In genomic region chr18:24271381-24272331, GRCh38 we compare ENCODE assay signal across 1 cellular context.
A peak's percentile ranks its signal among the peaks of the same experiment; 100 is the strongest.
TF ChIP-seq lines count a peak whose summit lies in the region.

No MANE protein-coding gene starts in this region.

TF ChIP-seq in HepG2, 621 proteins besides CTCF, POLR2A, EP300 and RAD21 (continued from another document and continues in another):
- TF ChIP-seq, protein P1, sequence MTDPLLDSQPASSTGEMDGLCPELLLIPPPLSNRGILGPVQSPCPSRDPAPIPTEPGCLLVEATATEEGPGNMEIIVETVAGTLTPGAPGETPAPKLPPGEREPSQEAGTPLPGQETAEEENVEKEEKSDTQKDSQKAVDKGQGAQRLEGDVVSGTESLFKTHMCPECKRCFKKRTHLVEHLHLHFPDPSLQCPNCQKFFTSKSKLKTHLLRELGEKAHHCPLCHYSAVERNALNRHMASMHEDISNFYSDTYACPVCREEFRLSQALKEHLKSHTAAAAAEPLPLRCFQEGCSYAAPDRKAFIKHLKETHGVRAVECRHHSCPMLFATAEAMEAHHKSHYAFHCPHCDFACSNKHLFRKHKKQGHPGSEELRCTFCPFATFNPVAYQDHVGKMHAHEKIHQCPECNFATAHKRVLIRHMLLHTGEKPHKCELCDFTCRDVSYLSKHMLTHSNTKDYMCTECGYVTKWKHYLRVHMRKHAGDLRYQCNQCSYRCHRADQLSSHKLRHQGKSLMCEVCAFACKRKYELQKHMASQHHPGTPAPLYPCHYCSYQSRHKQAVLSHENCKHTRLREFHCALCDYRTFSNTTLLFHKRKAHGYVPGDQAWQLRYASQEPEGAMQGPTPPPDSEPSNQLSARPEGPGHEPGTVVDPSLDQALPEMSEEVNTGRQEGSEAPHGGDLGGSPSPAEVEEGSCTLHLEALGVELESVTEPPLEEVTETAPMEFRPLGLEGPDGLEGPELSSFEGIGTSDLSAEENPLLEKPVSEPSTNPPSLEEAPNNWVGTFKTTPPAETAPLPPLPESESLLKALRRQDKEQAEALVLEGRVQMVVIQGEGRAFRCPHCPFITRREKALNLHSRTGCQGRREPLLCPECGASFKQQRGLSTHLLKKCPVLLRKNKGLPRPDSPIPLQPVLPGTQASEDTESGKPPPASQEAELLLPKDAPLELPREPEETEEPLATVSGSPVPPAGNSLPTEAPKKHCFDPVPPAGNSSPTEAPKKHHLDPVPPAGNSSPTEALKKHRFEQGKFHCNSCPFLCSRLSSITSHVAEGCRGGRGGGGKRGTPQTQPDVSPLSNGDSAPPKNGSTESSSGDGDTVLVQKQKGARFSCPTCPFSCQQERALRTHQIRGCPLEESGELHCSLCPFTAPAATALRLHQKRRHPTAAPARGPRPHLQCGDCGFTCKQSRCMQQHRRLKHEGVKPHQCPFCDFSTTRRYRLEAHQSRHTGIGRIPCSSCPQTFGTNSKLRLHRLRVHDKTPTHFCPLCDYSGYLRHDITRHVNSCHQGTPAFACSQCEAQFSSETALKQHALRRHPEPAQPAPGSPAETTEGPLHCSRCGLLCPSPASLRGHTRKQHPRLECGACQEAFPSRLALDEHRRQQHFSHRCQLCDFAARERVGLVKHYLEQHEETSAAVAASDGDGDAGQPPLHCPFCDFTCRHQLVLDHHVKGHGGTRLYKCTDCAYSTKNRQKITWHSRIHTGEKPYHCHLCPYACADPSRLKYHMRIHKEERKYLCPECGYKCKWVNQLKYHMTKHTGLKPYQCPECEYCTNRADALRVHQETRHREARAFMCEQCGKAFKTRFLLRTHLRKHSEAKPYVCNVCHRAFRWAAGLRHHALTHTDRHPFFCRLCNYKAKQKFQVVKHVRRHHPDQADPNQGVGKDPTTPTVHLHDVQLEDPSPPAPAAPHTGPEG (CRISPR knock-in tag; IDR thresholded peaks at IDR 0.05) = peak; percentile 55; the same call in 1 of the 2 replicates
- TF ChIP-seq UBTF (CRISPR knock-in tag; IDR thresholded peaks at IDR 0.05) (peak; percentile 93), SP5 (CRISPR knock-in tag; IDR thresholded peaks at IDR 0.05; ENCODE audit: borderline replicate concordance, low read depth) (no peak), MEIS1 (CRISPR knock-in tag; IDR thresholded peaks at IDR 0.05; ENCODE audit: borderline replicate concordance) (no peak), ZNF263 (CRISPR knock-in tag; IDR thresholded peaks at IDR 0.05) (peak; percentile 79), ZFP36L2 (CRISPR knock-in tag; IDR thresholded peaks at IDR 0.05) (no peak), RXRB (CRISPR knock-in tag; IDR thresholded peaks at IDR 0.05; ENCODE audit: borderline replicate concordance) (no peak), PHF21A (CRISPR knock-in tag; IDR thresholded peaks at IDR 0.05) (no peak), ZFX (CRISPR knock-in tag; IDR thresholded peaks at IDR 0.05; ENCODE audit: low read depth) (0 out of 2 replicates have a peak, but pooled peaks have one; percentile 28), HINFP (CRISPR knock-in tag; IDR thresholded peaks at IDR 0.05; ENCODE audit: low read depth) (no peak), HNRNPK (IDR thresholded peaks at IDR 0.05; ENCODE audit: low read depth, low read length, poor library complexity, severe bottlenecking) (no peak), ZNF296 (CRISPR knock-in tag; conservative IDR thresholded peaks at IDR 0.05) (no peak), ESRRA (CRISPR knock-in tag; IDR thresholded peaks at IDR 0.05; ENCODE audit: low read depth) (no peak), ZHX2 (IDR thresholded peaks at IDR 0.05; ENCODE audit: low read depth) (no peak), ZHX2 (CRISPR knock-in tag; IDR thresholded peaks at IDR 0.05; ENCODE audit: borderline replicate concordance) (no peak), ZSCAN5A (CRISPR knock-in tag; IDR thresholded peaks at IDR 0.05; ENCODE audit: borderline replicate concordance) (no peak), ZNF232 (CRISPR knock-in tag; IDR thresholded peaks at IDR 0.05; ENCODE audit: borderline replicate concordance) (no peak), RCOR2 (CRISPR knock-in tag; IDR thresholded peaks at IDR 0.05) (no peak), JUN (CRISPR knock-in tag; IDR thresholded peaks at IDR 0.05) (no peak), MYC (CRISPR knock-in tag; IDR thresholded peaks at IDR 0.05; ENCODE audit: borderline replicate concordance) (no peak), NKX3-1 (CRISPR knock-in tag; IDR thresholded peaks at IDR 0.05) (no peak), BORCS8-MEF2B (CRISPR knock-in tag; IDR thresholded peaks at IDR 0.05) (no peak)
- TF ChIP-seq, protein P2, sequence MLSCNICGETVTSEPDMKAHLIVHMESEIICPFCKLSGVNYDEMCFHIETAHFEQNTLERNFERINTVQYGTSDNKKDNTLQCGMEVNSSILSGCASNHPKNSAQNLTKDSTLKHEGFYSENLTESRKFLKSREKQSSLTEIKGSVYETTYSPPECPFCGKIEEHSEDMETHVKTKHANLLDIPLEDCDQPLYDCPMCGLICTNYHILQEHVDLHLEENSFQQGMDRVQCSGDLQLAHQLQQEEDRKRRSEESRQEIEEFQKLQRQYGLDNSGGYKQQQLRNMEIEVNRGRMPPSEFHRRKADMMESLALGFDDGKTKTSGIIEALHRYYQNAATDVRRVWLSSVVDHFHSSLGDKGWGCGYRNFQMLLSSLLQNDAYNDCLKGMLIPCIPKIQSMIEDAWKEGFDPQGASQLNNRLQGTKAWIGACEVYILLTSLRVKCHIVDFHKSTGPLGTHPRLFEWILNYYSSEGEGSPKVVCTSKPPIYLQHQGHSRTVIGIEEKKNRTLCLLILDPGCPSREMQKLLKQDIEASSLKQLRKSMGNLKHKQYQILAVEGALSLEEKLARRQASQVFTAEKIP (CRISPR knock-in tag; IDR thresholded peaks at IDR 0.05; ENCODE audit: borderline replicate concordance) = no peak
- TF ChIP-seq, protein P3, sequence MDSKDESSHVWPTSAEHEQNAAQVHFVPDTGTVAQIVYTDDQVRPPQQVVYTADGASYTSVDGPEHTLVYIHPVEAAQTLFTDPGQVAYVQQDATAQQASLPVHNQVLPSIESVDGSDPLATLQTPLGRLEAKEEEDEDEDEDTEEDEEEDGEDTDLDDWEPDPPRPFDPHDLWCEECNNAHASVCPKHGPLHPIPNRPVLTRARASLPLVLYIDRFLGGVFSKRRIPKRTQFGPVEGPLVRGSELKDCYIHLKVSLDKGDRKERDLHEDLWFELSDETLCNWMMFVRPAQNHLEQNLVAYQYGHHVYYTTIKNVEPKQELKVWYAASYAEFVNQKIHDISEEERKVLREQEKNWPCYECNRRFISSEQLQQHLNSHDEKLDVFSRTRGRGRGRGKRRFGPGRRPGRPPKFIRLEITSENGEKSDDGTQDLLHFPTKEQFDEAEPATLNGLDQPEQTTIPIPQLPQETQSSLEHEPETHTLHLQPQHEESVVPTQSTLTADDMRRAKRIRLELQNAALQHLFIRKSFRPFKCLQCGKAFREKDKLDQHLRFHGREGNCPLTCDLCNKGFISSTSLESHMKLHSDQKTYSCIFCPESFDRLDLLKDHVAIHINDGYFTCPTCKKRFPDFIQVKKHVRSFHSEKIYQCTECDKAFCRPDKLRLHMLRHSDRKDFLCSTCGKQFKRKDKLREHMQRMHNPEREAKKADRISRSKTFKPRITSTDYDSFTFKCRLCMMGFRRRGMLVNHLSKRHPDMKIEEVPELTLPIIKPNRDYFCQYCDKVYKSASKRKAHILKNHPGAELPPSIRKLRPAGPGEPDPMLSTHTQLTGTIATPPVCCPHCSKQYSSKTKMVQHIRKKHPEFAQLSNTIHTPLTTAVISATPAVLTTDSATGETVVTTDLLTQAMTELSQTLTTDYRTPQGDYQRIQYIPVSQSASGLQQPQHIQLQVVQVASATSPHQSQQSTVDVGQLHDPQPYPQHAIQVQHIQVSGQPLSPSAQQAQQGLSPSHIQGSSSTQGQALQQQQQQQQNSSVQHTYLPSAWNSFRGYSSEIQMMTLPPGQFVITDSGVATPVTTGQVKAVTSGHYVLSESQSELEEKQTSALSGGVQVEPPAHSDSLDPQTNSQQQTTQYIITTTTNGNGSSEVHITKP (CRISPR knock-in tag; IDR thresholded peaks at IDR 0.05; ENCODE audit: low read depth) = no peak
- TF ChIP-seq, protein P4, sequence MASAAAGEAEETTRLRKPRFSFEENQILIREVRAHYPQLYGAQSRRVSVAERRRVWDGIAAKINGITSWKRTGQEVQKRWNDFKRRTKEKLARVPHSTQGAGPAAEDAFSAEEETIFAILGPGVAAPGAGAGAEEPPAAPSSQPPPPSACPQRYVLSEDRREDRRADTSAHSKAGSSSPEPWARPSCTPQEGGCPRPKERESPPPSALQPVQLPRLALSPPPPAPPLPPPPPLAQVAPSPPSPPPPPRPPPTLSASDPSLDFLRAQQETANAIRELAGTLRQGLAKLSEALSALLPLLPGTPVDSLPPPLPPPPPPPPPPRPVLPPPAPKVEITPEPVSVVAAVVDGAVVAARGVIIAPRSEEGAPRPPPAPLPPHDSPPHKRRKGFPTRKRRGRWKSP (CRISPR knock-in tag; IDR thresholded peaks at IDR 0.05) = 0 out of 2 replicates have a peak, but pooled peaks have one; percentile 31
